9 cellular contexts compared by ENCODE assay signal in genomic region chr10:93566435-93567276, GRCh38. TPM values are rescaled to one million over a fixed set of nuclear protein-coding genes. Genes with fewer than 3 reads are reported as not detected.
DNase-seq lines count a peak whose midpoint lies in the region; ATAC-seq and TF ChIP-seq lines count a peak whose summit lies in the region.
"Had no signal": no experiment of that assay in that cellular context is flagged by ENCODE, and none has a peak within 500 bp of the region (broad histone marks: within the 10 kb centered on the region; RNA-seq: fewer than 3 reads in every experiment).

Gene FFAR4 (plus strand): TSS chr10:93566665. CDS start chr10:93566721, 56 bp downstream.

- ATAC-seq in HG02885 (IDR thresholded peaks at IDR 0.05; ENCODE audit: poor library complexity, unreplicated experiment), result no peak

- DNase-seq in CD1c-positive myeloid dendritic cell (ENCODE audit: extremely low spot score) (peak; percentile 75), NCI-H146 treated with DMSO at 0.1 percent for 48 hours (lab: John Stamatoyannopoulos, UW; ENCODE audit: unreplicated experiment) (peak; percentile 61), esophagus squamous epithelium (lab: John Stamatoyannopoulos, UW) (no peak), dedifferentiated amniotic fluid mesenchymal stem cell (ENCODE audit: extremely low spot score) (no peak), activated gamma-delta T cell treated with Interleukin-2 at 50 U/mL for 16 hours (no peak)
- DNase-seq in activated CD4-positive, CD25-positive, alpha-beta regulatory T cell treated with anti-CD3 and anti-CD28 coated beads, Interleukin-2, amount 50 U/mL, for 72 hours, result no peak
- DNase-seq: activated CD4-positive, alpha-beta T cell treated with anti-CD3 and anti-CD28 coated beads for 4 hours had no signal

- H3K4me1 ChIP-seq in esophagus squamous epithelium (peaks cover 0 to 21% (median 10%) of the 10 kb centered on the region in 3 donors), neuron (ENCODE audit: insufficient read depth, low read length) (no peaks in the 10 kb centered on the region)

- no peak for TF ChIP-seq POLR2A in esophagus squamous epithelium (IDR thresholded peaks at IDR 0.05)

- H3K9me3 ChIP-seq in esophagus squamous epithelium (no peaks in the 10 kb centered on the region), neuron (ENCODE audit: low read length) (no peaks in the 10 kb centered on the region)

- H3K36me3 ChIP-seq in esophagus squamous epithelium (no peaks in the 10 kb centered on the region), neuron (ENCODE audit: insufficient read depth, low read length) (no peaks in the 10 kb centered on the region)

- 0% methylated on average over 1 of the region's 85 CpGs; no CpG with 5 or more reads in 1 of the 2 donors for WGBS in esophagus squamous epithelium, 2 donors

- intact Hi-C loops in esophagus squamous epithelium (cut with DNase I), result no loop called here

- H3K4me3 ChIP-seq in esophagus squamous epithelium, result peak within 1 kb of the TSS in 3 of 4 donors; percentile 20 to 54 (median 35)
- H3K4me3 ChIP-seq in neuron (ENCODE audit: low read length), result no peak within 1 kb of the TSS

- no peak within 1 kb of the TSS for H3K27ac ChIP-seq in esophagus squamous epithelium

- H3K27me3 ChIP-seq in esophagus squamous epithelium (peaks cover 0 to 84% (median 13%) of the 10 kb centered on the region in 4 donors), neuron (ENCODE audit: insufficient read depth, low read length) (peaks cover 69% of the 10 kb centered on the region)

- H2AFZ ChIP-seq in neuron (ENCODE audit: low read depth, low read length), result peak within 1 kb of the TSS; percentile 26

- TF ChIP-seq CTCF in esophagus squamous epithelium (IDR thresholded peaks at IDR 0.05), result no peak

RNA-seq across cellular contexts. Expression of gene FFAR4, which starts in this region (rescaled TPM):
- 1 to 10 TPM in 1 of 4 donors, under 1 TPM in 1, not detected in 2; 0.26 to 1.1 TPM for total RNA-seq in esophagus squamous epithelium

Comparison
In these comparisons a context has a peak if more than half of its experiments do, and no peak if none do; other contexts are left out.
1. DNase-seq: peak in CD1c-positive myeloid dendritic cell (single experiment) and NCI-H146 treated with DMSO at 0.1 percent for 48 hours (single experiment); none in esophagus squamous epithelium (single experiment), dedifferentiated amniotic fluid mesenchymal stem cell (single experiment), activated gamma-delta T cell treated with Interleukin-2 at 50 U/mL for 16 hours (single experiment) and activated CD4-positive, CD25-positive, alpha-beta regulatory T cell treated with anti-CD3 and anti-CD28 coated beads, Interleukin-2, amount 50 U/mL, for 72 hours (single experiment).